Comparison of ENCODE assay signal across 12 cellular contexts in the genomic region with DNA sequence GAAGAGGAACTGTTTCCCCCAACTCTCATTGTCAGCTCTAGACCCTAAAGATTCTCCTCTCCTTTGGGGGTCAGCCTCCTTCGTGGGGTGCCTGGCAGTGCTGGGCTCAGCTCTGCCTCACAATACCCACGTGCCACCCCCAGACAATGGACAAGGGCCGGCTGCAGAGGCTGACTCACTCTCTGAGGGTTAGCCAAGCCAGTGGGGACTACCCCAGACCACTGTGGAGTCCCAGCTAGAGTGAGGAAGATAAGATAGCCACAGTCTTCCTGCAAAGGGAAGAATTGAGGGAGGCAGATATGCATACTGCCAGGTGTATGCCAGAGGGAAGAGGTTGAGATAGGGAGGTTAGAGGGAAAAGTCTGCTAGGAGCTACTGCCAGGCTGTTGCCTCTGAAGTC. TPM values are rescaled to one million over a fixed set of nuclear protein-coding genes. Genes with fewer than 3 reads are reported as not detected.
A peak's percentile ranks its signal among the peaks of the same experiment; 100 is the strongest.
DNase-seq lines count a peak whose midpoint lies in the region; ATAC-seq, FAIRE-seq and TF ChIP-seq lines count a peak whose summit lies in the region.
"Had no signal": no experiment of that assay in that cellular context is flagged by ENCODE, and none has a peak within 500 bp of the region (broad histone marks: within the 10 kb centered on the region; RNA-seq: fewer than 3 reads in every experiment).

No MANE protein-coding gene starts in this region.

- peak; percentile 77 for DNase-seq in astrocyte (ENCODE audit: low read depth)
- DNase-seq in iris pigment epithelial cell (ENCODE audit: low read depth), result peak; percentile 66
- DNase-seq in substantia nigra (lab: John Stamatoyannopoulos, UW), result peak; percentile 36 to 93 (median 83)
- DNase-seq in type B pancreatic cell (ENCODE audit: extremely low spot score, unreplicated experiment), result no peak
- DNase-seq in urothelium cell line (ENCODE audit: low spot score), result no peak
- DNase-seq: activated CD8-positive, alpha-beta T cell treated with anti-CD3 and anti-CD28 coated beads for 36 hours; trophoblast cell had no signal

- H3K27me3 Mint-ChIP-seq in astrocyte (ENCODE audit: low read depth, unreplicated experiment), result peaks cover 28% of the 10 kb centered on the region
- peaks cover 48% of the 10 kb centered on the region for H3K27me3 Mint-ChIP-seq in type B pancreatic cell

- H3K4me1 ChIP-seq in HUES6 (ENCODE audit: control insufficient read depth, insufficient read depth, low read length), result peaks cover 54% of the 10 kb centered on the region
- H3K4me1 ChIP-seq in astrocyte (ENCODE audit: insufficient read depth, low read length), result peaks cover 41% of the 10 kb centered on the region

- H3K9me3 ChIP-seq in HUES6 (ENCODE audit: control insufficient read depth, insufficient read depth, low read depth, low read length) (no peaks in the 10 kb centered on the region), astrocyte (ENCODE audit: insufficient read depth, low read depth, low read length) (no peaks in the 10 kb centered on the region)

- TF ChIP-seq CTCF in astrocyte (IDR thresholded peaks at IDR 0.05; ENCODE audit: insufficient read depth, low read depth, low read length) (no peak), type B pancreatic cell (conservative IDR thresholded peaks at IDR 0.05) (no peak)

- H3K36me3 ChIP-seq in HUES6 (ENCODE audit: control insufficient read depth, insufficient read depth, low read length) (no peaks in the 10 kb centered on the region), astrocyte (ENCODE audit: insufficient read depth, low read length) (no peaks in the 10 kb centered on the region)

- peaks cover 22% of the 10 kb centered on the region for H3K27me3 ChIP-seq in HUES6 (ENCODE audit: control insufficient read depth, insufficient read depth, low read length)
- H3K27me3 ChIP-seq in astrocyte (ENCODE audit: insufficient read depth, low read length), result peaks cover 10% of the 10 kb centered on the region

- H3K27ac Mint-ChIP-seq in astrocyte (ENCODE audit: unreplicated experiment) (no peak overlapping the region), type B pancreatic cell (no peak overlapping the region)
- H3K27ac Mint-ChIP-seq: activated CD8-positive, alpha-beta T cell treated with anti-CD3 and anti-CD28 coated beads for 36 hours had no signal

- FAIRE-seq in astrocyte (lab: Jason Lieb, UNC) (no peak), urothelium cell line (lab: Jason Lieb, UNC) (no peak)
- FAIRE-seq: D721Med had no signal

- peak overlapping the region; percentile 27 for H3K4me3 Mint-ChIP-seq in astrocyte (ENCODE audit: unreplicated experiment)
- no peak overlapping the region for H3K4me3 Mint-ChIP-seq in type B pancreatic cell
- H3K4me3 Mint-ChIP-seq: activated CD8-positive, alpha-beta T cell treated with anti-CD3 and anti-CD28 coated beads for 36 hours had no signal

- H3K27ac ChIP-seq in HUES6 (ENCODE audit: low read depth, low read length) (no peak overlapping the region), astrocyte (ENCODE audit: low read depth, low read length) (no peak overlapping the region), substantia nigra (ENCODE audit: low read depth, low read length, poor library complexity, severe bottlenecking) (peak overlapping the region; percentile 96)
- H3K27ac ChIP-seq: HL-60 had no signal

- H3K4me3 ChIP-seq in HUES6 (ENCODE audit: low read depth, low read length) (no peak overlapping the region), astrocyte (ENCODE audit: insufficient read depth, low read depth, low read length) (no peak overlapping the region)

- no peak overlapping the region for H2AFZ ChIP-seq in astrocyte (ENCODE audit: low read depth, low read length)

- no peaks in the 10 kb centered on the region for H3K79me2 ChIP-seq in astrocyte (ENCODE audit: insufficient read depth, low read length)

- H3K4me1 Mint-ChIP-seq in astrocyte (ENCODE audit: low read depth, unreplicated experiment) (peaks cover 35% of the 10 kb centered on the region), type B pancreatic cell (ENCODE audit: unreplicated experiment) (peaks cover 4% of the 10 kb centered on the region)

- no peaks in the 10 kb centered on the region for H4K20me1 ChIP-seq in astrocyte (ENCODE audit: insufficient read depth, low read length)

- H3K9ac ChIP-seq in HUES6 (ENCODE audit: low read length) (peak overlapping the region; percentile 43), astrocyte (ENCODE audit: low read length) (no peak overlapping the region)

- H3K9me3 Mint-ChIP-seq in astrocyte (ENCODE audit: unreplicated experiment), result peaks cover 2% of the 10 kb centered on the region
- H3K9me3 Mint-ChIP-seq in type B pancreatic cell, result no peaks in the 10 kb centered on the region
- H3K9me3 Mint-ChIP-seq: activated CD8-positive, alpha-beta T cell treated with anti-CD3 and anti-CD28 coated beads for 36 hours; activated naive CD4-positive, alpha-beta T cell treated with anti-CD3 and anti-CD28 coated beads, Interleukin-2, amount 50 U/mL, for 72 hours had no signal

- no peak overlapping the region for H3K4me2 ChIP-seq in astrocyte (ENCODE audit: low read length)

- H3K36me3 Mint-ChIP-seq in astrocyte (ENCODE audit: low read depth, unreplicated experiment) (no peaks in the 10 kb centered on the region), type B pancreatic cell (no peaks in the 10 kb centered on the region)
- H3K36me3 Mint-ChIP-seq: activated naive CD4-positive, alpha-beta T cell treated with anti-CD3 and anti-CD28 coated beads, Interleukin-2, amount 50 U/mL, for 72 hours had no signal

- ATAC-seq in GM21529 (IDR thresholded peaks at IDR 0.05; ENCODE audit: unreplicated experiment), result no peak

RNA-seq across cellular contexts. Expression of a gene that starts 13.5 kb away (rescaled TPM):
- total RNA-seq in astrocyte (13.9 and 17.6 TPM in 2 replicates), type B pancreatic cell (ENCODE audit: low replicate concordance) (62.2 and 76.5 TPM in 2 replicates)

RNA-seq across cellular contexts. Expression of a gene that starts 39.7 kb away (rescaled TPM):
- total RNA-seq in astrocyte, result not detected in 2 replicates
- total RNA-seq in type B pancreatic cell (ENCODE audit: low replicate concordance), result 0.10 TPM in 1 of 2 replicates, not detected in the other

Comparison
In these comparisons a context has a peak if more than half of its experiments do, and no peak if none do; other contexts are left out.
1. DNase-seq: peak in astrocyte (single experiment), iris pigment epithelial cell (single experiment) and substantia nigra (49 of 49); none in type B pancreatic cell (single experiment) and urothelium cell line (single experiment).